ENCODE assay signal across 17 cellular contexts in genomic region chr16:65702707-65703402, GRCh38.
DNase-seq lines count a peak whose midpoint lies in the region; ATAC-seq, FAIRE-seq and TF ChIP-seq lines count a peak whose summit lies in the region.
"Had no signal": no experiment of that assay in that cellular context is flagged by ENCODE, and none has a peak within 500 bp of the region (broad histone marks: within the 10 kb centered on the region; RNA-seq: fewer than 3 reads in every experiment).

No MANE protein-coding gene starts in this region.

- H3K18ac ChIP-seq in IMR-90 (ENCODE audit: low read depth, low read length) = peak overlapping the region; percentile 20; the same call in 1 of the 2 replicates
- H3K18ac ChIP-seq in mesendoderm (ENCODE audit: low read length) = no peak overlapping the region

- H3K56ac ChIP-seq in IMR-90 (ENCODE audit: extremely low read depth, insufficient read depth, low read length) = no peak overlapping the region
- H3K56ac ChIP-seq in mesendoderm (ENCODE audit: low read length) = no peak overlapping the region

- H2AK9ac ChIP-seq in IMR-90 (replicated peaks; ENCODE audit: low read depth, low read length, poor library complexity) = no peak overlapping the region

- H3K9me3 ChIP-seq in IMR-90 (ENCODE audit: control insufficient read depth, insufficient read depth, low read length) (no peaks in the 10 kb centered on the region), astrocyte (ENCODE audit: insufficient read depth, low read depth, low read length) (no peaks in the 10 kb centered on the region), thyroid gland (no peaks in the 10 kb centered on the region)

- H2AK5ac ChIP-seq in IMR-90 (ENCODE audit: low read depth, low read length) (no peak overlapping the region; the same call in 1 of the 2 replicates), mesendoderm (ENCODE audit: low read length) (no peak overlapping the region)

- no peak for DNase-seq in IMR-90
- DNase-seq in astrocyte (ENCODE audit: low read depth) = peak; percentile 67
- peak; percentile 32 for DNase-seq in mesendoderm
- no peak for DNase-seq in thyroid gland
- no peak for DNase-seq in kidney glomerular epithelial cell (lab: John Stamatoyannopoulos, UW)
- DNase-seq in GM12891 (ENCODE audit: insufficient read length, low spot score) = no peak
- DNase-seq: AML-193, DMS79 treated with DMSO at 0.1 percent for 48 hours, H9, NCI-H1092 treated with DMSO at 0.1 percent for 48 hours, NCI-H2081, NCI-H510A, NCI-H748 treated with DMSO at 0.1 percent for 48 hours, SIG-M5 had no signal

- no peaks in the 10 kb centered on the region for H3K36me3 Mint-ChIP-seq in astrocyte (ENCODE audit: low read depth, unreplicated experiment)
- H3K36me3 Mint-ChIP-seq: CD14-positive monocyte had no signal

- intact Hi-C loops in IMR-90 (cut with micrococcal nuclease) = loop anchor here (5.0 kb wide), 1 partner anchor 581 kb away; the partner anchor contains the start of gene CDH11
- intact Hi-C loops in thyroid gland (cut with DNase I) = no loop called here

- H3K9me3 Mint-ChIP-seq in astrocyte (ENCODE audit: unreplicated experiment) = no peaks in the 10 kb centered on the region
- H3K9me3 Mint-ChIP-seq: CD14-positive monocyte had no signal

- H3K9me1 ChIP-seq in IMR-90 (ENCODE audit: insufficient read depth, low read length) = no peaks in the 10 kb centered on the region

- FAIRE-seq in astrocyte (lab: Jason Lieb, UNC) (no peak), GM12891 (lab: Jason Lieb, UNC) (no peak)
- FAIRE-seq: HTR-8/SVneo had no signal

- no TSS peak for BruUV-seq in IMR-90 (replicated peaks; lab: Mats Ljungman, UMichigan)

- in situ Hi-C loops in IMR-90 (cut with MboI; ENCODE audit: low sequenced_read_pairs) = no loop called here

- CTCF ChIA-PET in IMR-90 (lab: Yijun Ruan, JAX) = interaction anchor here (1.0 kb wide), 1 partner anchor 571 kb away, joined by 3 read pairs; no protein-coding TSS in a partner anchor

- H3K9ac ChIP-seq in IMR-90 (ENCODE audit: low read depth, low read length) (no peak overlapping the region), astrocyte (ENCODE audit: low read length) (no peak overlapping the region), mesendoderm (ENCODE audit: low read length) (no peak overlapping the region)

- no peak for TF ChIP-seq RAD21 in IMR-90 (IDR thresholded peaks at IDR 0.05; ENCODE audit: low read length)

- H3K23ac ChIP-seq in IMR-90 (ENCODE audit: low read depth, low read length) (no peak overlapping the region), mesendoderm (ENCODE audit: low read length) (no peak overlapping the region)

- H3K4ac ChIP-seq in IMR-90 (ENCODE audit: low read depth, low read length) = no peak overlapping the region
- no peak overlapping the region for H3K4ac ChIP-seq in mesendoderm (ENCODE audit: low read depth, low read length)

- H4K5ac ChIP-seq in IMR-90 (ENCODE audit: low read depth, low read length) (no peak overlapping the region; the same call in 1 of the 2 replicates), mesendoderm (ENCODE audit: low read length) (no peak overlapping the region)

- H3K4me3 ChIP-seq in IMR-90 (ENCODE audit: insufficient read depth, low read depth, low read length) = no peak overlapping the region
- H3K4me3 ChIP-seq in astrocyte (ENCODE audit: insufficient read depth, low read depth, low read length) = no peak overlapping the region
- no peak overlapping the region for H3K4me3 ChIP-seq in mesendoderm (ENCODE audit: low read length)
- no peak overlapping the region for H3K4me3 ChIP-seq in thyroid gland (replicated peaks in 1 of 3)

- no peak for ATAC-seq in IMR-90 (ENCODE audit: low read depth)
- no peak for ATAC-seq in GM19467 (IDR thresholded peaks at IDR 0.05; ENCODE audit: unreplicated experiment)

- no peak overlapping the region; the same call in 1 of the 2 replicates for H3K4me2 ChIP-seq in IMR-90 (ENCODE audit: low read depth, low read length)
- H3K4me2 ChIP-seq in astrocyte (ENCODE audit: low read length) = no peak overlapping the region
- no peak overlapping the region for H3K4me2 ChIP-seq in mesendoderm (ENCODE audit: low read length)

- H3K27ac Mint-ChIP-seq in astrocyte (ENCODE audit: unreplicated experiment) = no peak overlapping the region
- H3K27ac Mint-ChIP-seq: CD14-positive monocyte, H9 had no signal

- peaks cover 16% of the 10 kb centered on the region for H3K4me1 Mint-ChIP-seq in astrocyte (ENCODE audit: low read depth, unreplicated experiment)
- H3K4me1 Mint-ChIP-seq: CD14-positive monocyte had no signal

- dilution Hi-C loops in IMR-90 (cut with HindIII; ENCODE audit: low sequenced_read_pairs, unreplicated experiment) = no loop called here

- no peaks in the 10 kb centered on the region for H4K20me1 ChIP-seq in IMR-90 (ENCODE audit: insufficient read depth, low read length)
- H4K20me1 ChIP-seq in astrocyte (ENCODE audit: insufficient read depth, low read length) = no peaks in the 10 kb centered on the region

- peaks cover 10% of the 10 kb centered on the region; the same call in 1 of the 2 replicates for H3K4me1 ChIP-seq in IMR-90 (ENCODE audit: control insufficient read depth, insufficient read depth, low read length)
- H3K4me1 ChIP-seq in astrocyte (ENCODE audit: insufficient read depth, low read length) = peaks cover 11% of the 10 kb centered on the region
- no peaks in the 10 kb centered on the region for H3K4me1 ChIP-seq in mesendoderm (ENCODE audit: control insufficient read depth, low read depth, low read length)
- H3K4me1 ChIP-seq in thyroid gland = no peaks in the 10 kb centered on the region

- H3K27me3 ChIP-seq in IMR-90 (ENCODE audit: control insufficient read depth, insufficient read depth, low read length) (peaks cover 2% of the 10 kb centered on the region; the same call in 1 of the 2 replicates), astrocyte (ENCODE audit: insufficient read depth, low read length) (peaks cover 2% of the 10 kb centered on the region), mesendoderm (ENCODE audit: insufficient read depth, low read length, poor library complexity) (no peaks in the 10 kb centered on the region), thyroid gland (no peaks in the 10 kb centered on the region)

- H3K27ac ChIP-seq in IMR-90 (ENCODE audit: insufficient read depth, low read length) (peak overlapping the region; percentile 67; the same call in 1 of the 2 replicates), astrocyte (ENCODE audit: low read depth, low read length) (no peak overlapping the region), mesendoderm (ENCODE audit: low read depth, low read length) (no peak overlapping the region), thyroid gland (no peak overlapping the region)

- no peak overlapping the region for H3K14ac ChIP-seq in IMR-90 (replicated peaks; ENCODE audit: low read depth, low read length)

- H2AFZ ChIP-seq in IMR-90 (replicated peaks; ENCODE audit: low read length, poor library complexity) (no peak overlapping the region), astrocyte (ENCODE audit: low read depth, low read length) (no peak overlapping the region)

- H3K27me3 Mint-ChIP-seq in astrocyte (ENCODE audit: low read depth, unreplicated experiment) = peaks cover 5% of the 10 kb centered on the region

- WGBS in IMR-90 (ENCODE audit: extremely low coverage in 2 of 2, insufficient read length in 1 of 2), 2 experiments = 0% methylated on average over 1 of the region's 8 CpGs; no CpG with 5 or more reads in 1 of the 2 experiments
- no CpG with 5 or more reads among the region's 8 CpGs for WGBS in mesendoderm (ENCODE audit: extremely low coverage, insufficient coverage, low lambda C conversion rate)
- 74 to 80% methylated on average over 8 of the region's 8 CpGs for WGBS in thyroid gland, 2 donors

- H3K36me3 ChIP-seq in IMR-90 (ENCODE audit: control insufficient read depth, insufficient read depth, low read length) (no peaks in the 10 kb centered on the region), astrocyte (ENCODE audit: insufficient read depth, low read length) (no peaks in the 10 kb centered on the region), mesendoderm (ENCODE audit: control insufficient read depth, insufficient read depth, low read length) (no peaks in the 10 kb centered on the region), thyroid gland (no peaks in the 10 kb centered on the region)

- TF ChIP-seq POLR2A in IMR-90 (IDR thresholded peaks at IDR 0.05; ENCODE audit: low read depth, low read length) (no peak), thyroid gland (IDR thresholded peaks at IDR 0.05) (no peak), GM12891 (IDR thresholded peaks at IDR 0.05; ENCODE audit: low read depth, low read length) (no peak)

- TF ChIP-seq CTCF in IMR-90 (conservative IDR thresholded peaks at IDR 0.05; ENCODE audit: low read depth, low read length) (no peak), astrocyte (IDR thresholded peaks at IDR 0.05; ENCODE audit: insufficient read depth, low read depth, low read length) (no peak), thyroid gland (IDR thresholded peaks at IDR 0.05) (no peak)

- H4K8ac ChIP-seq in IMR-90 (ENCODE audit: low read depth in 2 of 2, low read length in 2 of 2) (no peak overlapping the region), mesendoderm (ENCODE audit: low read depth, low read length) (no peak overlapping the region)

- H2BK120ac ChIP-seq in IMR-90 (ENCODE audit: low read depth, low read length) = no peak overlapping the region
- H2BK120ac ChIP-seq in mesendoderm (ENCODE audit: low read depth, low read length) = no peak overlapping the region

- H3K79me1 ChIP-seq in IMR-90 (ENCODE audit: low read depth in 1 of 2, low read length in 2 of 2) = no peaks in the 10 kb centered on the region
- H3K79me1 ChIP-seq in mesendoderm (ENCODE audit: low read length) = no peaks in the 10 kb centered on the region

- H3K79me2 ChIP-seq in astrocyte (ENCODE audit: insufficient read depth, low read length) (no peaks in the 10 kb centered on the region), mesendoderm (ENCODE audit: control insufficient read depth, insufficient read depth, low read length) (no peaks in the 10 kb centered on the region)

- no peak overlapping the region; the same call in 1 of the 2 replicates for H4K91ac ChIP-seq in IMR-90 (ENCODE audit: insufficient read depth, low read depth, low read length)

- H2BK15ac ChIP-seq in IMR-90 (ENCODE audit: low read depth, low read length) (no peak overlapping the region), mesendoderm (replicated peaks; ENCODE audit: low read depth) (no peak overlapping the region)

- H3K4me3 Mint-ChIP-seq in astrocyte (ENCODE audit: unreplicated experiment) = no peak overlapping the region
- H3K4me3 Mint-ChIP-seq: CD14-positive monocyte, H9 had no signal

- no peak overlapping the region for H2BK20ac ChIP-seq in IMR-90 (ENCODE audit: low read depth, low read length)

- POLR2A ChIA-PET in IMR-90 (lab: Charles Lee; ENCODE audit: unreplicated experiment) = no interaction called here

- H2BK5ac ChIP-seq in IMR-90 (ENCODE audit: low read depth, low read length, poor library complexity, severe bottlenecking) (no peak overlapping the region), mesendoderm (ENCODE audit: low read length) (no peak overlapping the region)

TF ChIP-seq in IMR-90, 13 proteins besides CTCF, POLR2A, EP300 and RAD21 (continues in another document):
- TF ChIP-seq MAFK (IDR thresholded peaks at IDR 0.05; ENCODE audit: low read depth, low read length) (no peak), MXI1 (IDR thresholded peaks at IDR 0.05; ENCODE audit: borderline replicate concordance, low read depth, low read length) (no peak)

TF ChIP-seq in GM12891, 5 proteins besides CTCF, POLR2A, EP300 and RAD21 (continues in another document):
- no peak for TF ChIP-seq POU2F2 (IDR thresholded peaks at IDR 0.05; ENCODE audit: low read depth, low read length)
- no peak for TF ChIP-seq PAX5 (IDR thresholded peaks at IDR 0.05; ENCODE audit: insufficient read depth, low read length, severe bottlenecking)

Comparison
In these comparisons a context has a peak if more than half of its experiments do, and no peak if none do; other contexts are left out.
1. DNase-seq: peak in astrocyte (single experiment) and mesendoderm (single experiment); none in IMR-90 (single experiment), thyroid gland (0 of 2), kidney glomerular epithelial cell (single experiment) and GM12891 (single experiment).